ENCODE assay signal across 18 cellular contexts in the genomic region with DNA sequence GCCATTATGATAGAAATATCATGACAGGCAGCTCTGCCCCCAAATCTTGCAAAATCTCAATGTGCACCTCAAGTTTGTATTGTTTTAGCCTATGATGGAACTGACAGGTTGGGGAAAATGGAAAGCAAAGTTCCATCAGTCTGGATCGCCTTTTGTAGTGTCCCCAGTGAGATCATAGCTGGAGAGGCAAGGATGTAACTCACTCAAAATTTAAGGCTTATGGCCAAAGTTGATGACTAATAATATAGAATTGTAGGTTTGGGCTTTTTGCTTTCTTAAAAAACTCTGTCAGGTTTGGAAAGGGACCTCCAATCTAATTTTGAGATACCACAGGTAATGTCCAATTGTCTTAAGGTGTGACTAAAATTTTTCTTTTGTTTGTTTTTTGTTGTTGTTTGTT. TPM values are rescaled to one million over a fixed set of nuclear protein-coding genes. Genes with fewer than 3 reads are reported as not detected.
A peak's percentile ranks its signal among the peaks of the same experiment; 100 is the strongest.
DNase-seq lines count a peak whose midpoint lies in the region; ATAC-seq and TF ChIP-seq lines count a peak whose summit lies in the region.
"Had no signal": no experiment of that assay in that cellular context is flagged by ENCODE, and none has a peak within 500 bp of the region (broad histone marks: within the 10 kb centered on the region; RNA-seq: fewer than 3 reads in every experiment).

No MANE protein-coding gene starts in this region.

- POLR2A ChIA-PET in MCF 10A (lab: Yijun Ruan, JAX), result interaction anchor here (0.6 kb wide), 1 partner anchor 104 kb away, joined by 6 read pairs; no protein-coding TSS in a partner anchor

- peaks cover 19% of the 10 kb centered on the region for H3K4me1 Mint-ChIP-seq in MCF 10A (ENCODE audit: insufficient read depth, unreplicated experiment)
- peaks cover 42% of the 10 kb centered on the region for H3K4me1 Mint-ChIP-seq in dendritic cell treated with granulocyte-macrophage colony-stimulating factor and Interleukin-4, amounts not matched to agents 40 ng/mL and 50 ng/mL, for 4 days (ENCODE audit: low read depth)
- H3K4me1 Mint-ChIP-seq in mesothelial cell of epicardium, result peaks cover 46% of the 10 kb centered on the region
- H3K4me1 Mint-ChIP-seq: CD4-positive, alpha-beta memory T cell had no signal

- intact Hi-C loops in MCF 10A (cut with micrococcal nuclease) (no loop called here), mammary epithelial cell (cut with micrococcal nuclease) (no loop called here), aorta (cut with DNase I) (no loop called here)
- intact Hi-C loops in dendritic cell treated with granulocyte-macrophage colony-stimulating factor and Interleukin-4, amounts not matched to agents 40 ng/mL and 50 ng/mL, for 4 days (cut with micrococcal nuclease), result loop anchor here (5.0 kb wide), 1 partner anchor 49 kb away; no protein-coding TSS in a partner anchor

- H3K79me2 ChIP-seq in mammary epithelial cell (ENCODE audit: insufficient read depth, low read length), result no peaks in the 10 kb centered on the region

- H3K27me3 ChIP-seq in mammary epithelial cell (ENCODE audit: insufficient read depth, low read length) (no peaks in the 10 kb centered on the region), suprapubic skin (no peaks in the 10 kb centered on the region), aorta (ENCODE audit: control insufficient read depth in 1 of 2, insufficient read depth in 2 of 2, low read length in 1 of 2) (no peaks in the 10 kb centered on the region)
- H3K27me3 ChIP-seq: BE2C had no signal

- H3K36me3 Mint-ChIP-seq in MCF 10A (ENCODE audit: insufficient read depth, unreplicated experiment) (no peaks in the 10 kb centered on the region), mesothelial cell of epicardium (peaks cover 4% of the 10 kb centered on the region)
- peaks cover 2% of the 10 kb centered on the region for H3K36me3 Mint-ChIP-seq in dendritic cell treated with granulocyte-macrophage colony-stimulating factor and Interleukin-4, amounts not matched to agents 40 ng/mL and 50 ng/mL, for 4 days (ENCODE audit: low read depth)
- H3K36me3 Mint-ChIP-seq: CD4-positive, alpha-beta memory T cell had no signal

- no peak overlapping the region for H3K9ac ChIP-seq in mammary epithelial cell (ENCODE audit: insufficient read depth, low read length)

- H2AFZ ChIP-seq in mammary epithelial cell (ENCODE audit: low read depth, low read length), result no peak overlapping the region

- H3K27ac Mint-ChIP-seq in MCF 10A (ENCODE audit: low read depth, unreplicated experiment) (no peak overlapping the region), mesothelial cell of epicardium (peak overlapping the region; percentile 83)
- peak overlapping the region; percentile 95 for H3K27ac Mint-ChIP-seq in dendritic cell treated with granulocyte-macrophage colony-stimulating factor and Interleukin-4, amounts not matched to agents 40 ng/mL and 50 ng/mL, for 4 days
- H3K27ac Mint-ChIP-seq: CD4-positive, alpha-beta memory T cell had no signal

- CTCF ChIA-PET in MCF 10A (lab: Yijun Ruan, JAX), result no interaction called here
- CTCF ChIA-PET in mammary epithelial cell (lab: Charles Lee; ENCODE audit: low non-redundant PET), result no interaction called here

- TF ChIP-seq POLR2A in suprapubic skin (IDR thresholded peaks at IDR 0.05), result no peak

- dilution Hi-C loops in mammary epithelial cell (cut with HindIII; ENCODE audit: low sequenced_read_pairs), result no loop called here

- H3K27ac ChIP-seq in mammary epithelial cell (ENCODE audit: insufficient read depth, low read depth, low read length) (no peak overlapping the region), suprapubic skin (no peak overlapping the region), aorta (ENCODE audit: low read depth in 1 of 2, low read length in 2 of 2) (no peak overlapping the region)

- in situ Hi-C loops in mammary epithelial cell (cut with MboI; ENCODE audit: low sequenced_read_pairs in 2 of 2), result no loop called here

- H4K20me1 ChIP-seq in mammary epithelial cell (ENCODE audit: insufficient read depth, low read length), result no peaks in the 10 kb centered on the region

- H3K27me3 Mint-ChIP-seq in MCF 10A (ENCODE audit: insufficient read depth, unreplicated experiment) (no peaks in the 10 kb centered on the region), mesothelial cell of epicardium (ENCODE audit: low read depth) (no peaks in the 10 kb centered on the region)
- no peaks in the 10 kb centered on the region for H3K27me3 Mint-ChIP-seq in dendritic cell treated with granulocyte-macrophage colony-stimulating factor and Interleukin-4, amounts not matched to agents 40 ng/mL and 50 ng/mL, for 4 days

- no peak for ATAC-seq in aorta (ENCODE audit: low FRiP score)

- BruUV-seq in MCF 10A (replicated peaks; lab: Mats Ljungman, UMichigan) (no TSS peak), mammary epithelial cell (replicated peaks; lab: Mats Ljungman, UMichigan) (no TSS peak)

- TF ChIP-seq EP300 in suprapubic skin (IDR thresholded peaks at IDR 0.05), result no peak

- H3K4me3 Mint-ChIP-seq in MCF 10A (ENCODE audit: unreplicated experiment) (no peak overlapping the region), mesothelial cell of epicardium (no peak overlapping the region)
- no peak overlapping the region for H3K4me3 Mint-ChIP-seq in dendritic cell treated with granulocyte-macrophage colony-stimulating factor and Interleukin-4, amounts not matched to agents 40 ng/mL and 50 ng/mL, for 4 days
- H3K4me3 Mint-ChIP-seq: CD4-positive, alpha-beta memory T cell had no signal

- H3K36me3 ChIP-seq in mammary epithelial cell (ENCODE audit: insufficient read depth, low read length), result no peaks in the 10 kb centered on the region
- no peaks in the 10 kb centered on the region for H3K36me3 ChIP-seq in suprapubic skin
- no peaks in the 10 kb centered on the region for H3K36me3 ChIP-seq in aorta (ENCODE audit: control insufficient read depth in 1 of 2, insufficient read depth in 2 of 2, low read length in 1 of 2)
- H3K36me3 ChIP-seq: BE2C, HAP-1 had no signal

- H3K9me3 Mint-ChIP-seq in MCF 10A (ENCODE audit: unreplicated experiment), result no peaks in the 10 kb centered on the region
- no peaks in the 10 kb centered on the region for H3K9me3 Mint-ChIP-seq in dendritic cell treated with granulocyte-macrophage colony-stimulating factor and Interleukin-4, amounts not matched to agents 40 ng/mL and 50 ng/mL, for 4 days
- H3K9me3 Mint-ChIP-seq in mesothelial cell of epicardium, result peaks cover 17% of the 10 kb centered on the region
- H3K9me3 Mint-ChIP-seq: CD4-positive, alpha-beta memory T cell had no signal

- no peak overlapping the region for H3K4me3 ChIP-seq in mammary epithelial cell (replicated peaks in 1 of 3; ENCODE audit: insufficient read depth in 1 of 3, low read depth in 2 of 3, low read length in 3 of 3)
- no peak overlapping the region for H3K4me3 ChIP-seq in suprapubic skin
- H3K4me3 ChIP-seq in aorta (ENCODE audit: low read length in 2 of 2), result no peak overlapping the region
- H3K4me3 ChIP-seq: HAP-1 had no signal

- 100% methylated on average over 1 of the region's 1 CpG for WGBS in mammary epithelial cell (ENCODE audit: low coverage, missing lambda C conversion rate)
- 58% methylated on average over 1 of the region's 1 CpG for WGBS in suprapubic skin
- 42 to 44% methylated on average over 1 of the region's 1 CpG for WGBS in aorta, 2 donors

- TF ChIP-seq CTCF in MCF 10A (IDR thresholded peaks at IDR 0.05; ENCODE audit: unreplicated experiment) (no peak), mammary epithelial cell (conservative IDR thresholded peaks at IDR 0.05 in 1 of 2, IDR thresholded peaks at IDR 0.05 in 1 of 2; ENCODE audit: extremely low read depth in 1 of 2, insufficient read depth in 1 of 2, low read depth in 1 of 2, low read length in 2 of 2) (no peak), mesothelial cell of epicardium (IDR thresholded peaks at IDR 0.05; ENCODE audit: unreplicated experiment) (no peak), suprapubic skin (IDR thresholded peaks at IDR 0.05) (no peak)

- no peaks in the 10 kb centered on the region for H3K9me3 ChIP-seq in mammary epithelial cell (replicated peaks; ENCODE audit: insufficient read depth, low read length)
- no peaks in the 10 kb centered on the region for H3K9me3 ChIP-seq in suprapubic skin
- no peaks in the 10 kb centered on the region for H3K9me3 ChIP-seq in aorta (ENCODE audit: control insufficient read depth, low read length)
- H3K9me3 ChIP-seq: BE2C, HAP-1 had no signal

- DNase-seq in MCF 10A (ENCODE audit: unreplicated experiment), result peak; percentile 15
- no peak for DNase-seq in mammary epithelial cell
- no peak for DNase-seq in mesothelial cell of epicardium (ENCODE audit: low spot score in 2 of 2, unreplicated experiment in 2 of 2)
- DNase-seq in NCI-H1694 (lab: John Stamatoyannopoulos, UW), result no peak
- DNase-seq in suprapubic skin (ENCODE audit: low spot score in 2 of 2), result no peak
- DNase-seq in aorta, result no peak
- DNase-seq in NCI-H2081 treated with DMSO at 0.1 percent for 48 hours (lab: John Stamatoyannopoulos, UW), result no peak
- DNase-seq: 8988T; BE2C; CD4-positive, alpha-beta memory T cell; NCI-H1436; NCI-H2081; NCI-H226; NCI-H524 treated with DMSO at 0.1 percent for 48 hours; RPMI8226; SIG-M5 had no signal

- no peak overlapping the region for H3K4me2 ChIP-seq in mammary epithelial cell (ENCODE audit: insufficient read depth, low read depth, low read length)

- peaks cover 13% of the 10 kb centered on the region for H3K4me1 ChIP-seq in mammary epithelial cell (ENCODE audit: insufficient read depth, low read length)
- peaks cover 36% of the 10 kb centered on the region for H3K4me1 ChIP-seq in suprapubic skin
- H3K4me1 ChIP-seq in aorta (ENCODE audit: control insufficient read depth in 1 of 2, insufficient read depth in 2 of 2, low read length in 2 of 2), result no peaks in the 10 kb centered on the region
- H3K4me1 ChIP-seq: HAP-1 had no signal

RNA-seq across cellular contexts. Expression of gene ACP3, which starts 1.4 kb away (rescaled TPM):
- not detected in 2 replicates for total RNA-seq in MCF 10A (2022)
- under 1 TPM in 1 of 2 donors, not detected in 1; 0.33 TPM for total RNA-seq in mammary epithelial cell
- 0.48 TPM for polyA plus RNA-seq in mammary epithelial cell
- not detected for polyA minus RNA-seq in mammary epithelial cell
- 25.5 to 28.0 TPM (median 27.8 TPM) in 3 replicates for total RNA-seq in mesothelial cell of epicardium
- total RNA-seq in suprapubic skin, result 10 to 100 TPM; 38.2 to 71.7 (median 60.1) TPM
- total RNA-seq in aorta, result 1 to 10 TPM; 1.2 to 4.2 TPM
- polyA plus RNA-seq in aorta, result under 1 TPM in 1 of 2 donors, not detected in 1; 0.63 TPM
- total RNA-seq: CD4-positive, alpha-beta memory T cell had no signal
- polyA plus RNA-seq: CD4-positive, alpha-beta memory T cell had no signal
